ENCODE assay signal across 8 cellular contexts in genomic region chr1:108692724-108693655, GRCh38. TPM values are rescaled to one million over a fixed set of nuclear protein-coding genes. Genes with fewer than 3 reads are reported as not detected.
A peak's percentile ranks its signal among the peaks of the same experiment; 100 is the strongest.
DNase-seq lines count a peak whose midpoint lies in the region; ATAC-seq, FAIRE-seq and TF ChIP-seq lines count a peak whose summit lies in the region.

No MANE protein-coding gene starts in this region.

- H3K4me2 ChIP-seq in parathyroid adenoma (ENCODE audit: low read length): peak overlapping the region; percentile 85

- H3K36me3 ChIP-seq in parathyroid adenoma (ENCODE audit: control insufficient read depth, insufficient read depth, low read length) (no peaks in the 10 kb centered on the region), upper lobe of right lung (peaks cover 28% of the 10 kb centered on the region)

- intact Hi-C loops in upper lobe of right lung (cut with DNase I): no loop called here

- peak; percentile 59 for DNase-seq in DMS79 treated with DMSO at 0.1 percent for 48 hours (lab: John Stamatoyannopoulos, UW)
- DNase-seq in HuH-7.5 (ENCODE audit: low spot score): peak; percentile 38
- DNase-seq in RKO (ENCODE audit: low spot score): peak; percentile 81
- peak; percentile 16 to 72 (median 54) for DNase-seq in activated naive CD4-positive, alpha-beta T cell (lab: John Stamatoyannopoulos, UW)
- peak; percentile 44 to 49 for DNase-seq in frontal cortex (ENCODE audit: low spot score in 2 of 2)
- DNase-seq in upper lobe of right lung: peak; percentile 74

- peak overlapping the region; percentile 80 for H2AFZ ChIP-seq in parathyroid adenoma

- no peak for FAIRE-seq in frontal cortex (lab: Jason Lieb, UNC)

- H3K27me3 ChIP-seq in parathyroid adenoma (ENCODE audit: control insufficient read depth, insufficient read depth, low read length): no peaks in the 10 kb centered on the region
- H3K27me3 ChIP-seq in upper lobe of right lung: no peaks in the 10 kb centered on the region

- no peaks in the 10 kb centered on the region for H3K9me3 ChIP-seq in parathyroid adenoma (ENCODE audit: control insufficient read depth, low read length)
- no peaks in the 10 kb centered on the region for H3K9me3 ChIP-seq in upper lobe of right lung

- peak overlapping the region; percentile 74 for H3K9ac ChIP-seq in parathyroid adenoma

- H3K79me2 ChIP-seq in parathyroid adenoma: peaks cover 7% of the 10 kb centered on the region

- ATAC-seq in GM21528 (IDR thresholded peaks at IDR 0.05; ENCODE audit: low FRiP score, unreplicated experiment) (peak; percentile 68), upper lobe of right lung (peak; percentile 75)

- peak overlapping the region; percentile 97 for H3K4me3 ChIP-seq in parathyroid adenoma (ENCODE audit: low read depth, low read length)
- H3K4me3 ChIP-seq in upper lobe of right lung: peak overlapping the region; percentile 79

- H3K4me1 ChIP-seq in parathyroid adenoma (no peaks in the 10 kb centered on the region), upper lobe of right lung (peaks cover 21% of the 10 kb centered on the region)

- TF ChIP-seq CTCF in parathyroid adenoma (IDR thresholded peaks at IDR 0.05) (no peak), upper lobe of right lung (IDR thresholded peaks at IDR 0.05) (peak; percentile 19)

- H3K27ac ChIP-seq in parathyroid adenoma (peak overlapping the region; percentile 91), upper lobe of right lung (peak overlapping the region; percentile 99)

RNA-seq across cellular contexts. Expression of gene PRPF38B, which starts 0.9 kb away (rescaled TPM):
- total RNA-seq in frontal cortex (20.8 TPM), upper lobe of right lung (39.3 TPM)

RNA-seq across cellular contexts. Expression of gene FNDC7, which starts 19.7 kb away (rescaled TPM):
- total RNA-seq in frontal cortex (under 0.01 TPM), upper lobe of right lung (not detected)

RNA-seq across cellular contexts. Expression of gene HENMT1, which starts 32.1 kb away (rescaled TPM):
- 35.5 TPM for total RNA-seq in frontal cortex
- total RNA-seq in upper lobe of right lung: 5.6 TPM

RNA-seq across cellular contexts. Expression of gene STXBP3, which starts 53.5 kb away (rescaled TPM):
- total RNA-seq in frontal cortex (31.0 TPM), upper lobe of right lung (54.1 TPM)

Comparison
In these comparisons a context has a peak if more than half of its experiments do, and no peak if none do; other contexts are left out.
1. Peak in every context shown above with its lines: DNase-seq, ATAC-seq, H3K4me3 ChIP-seq and H3K27ac ChIP-seq.